ENCODE assay signal across 1 cellular context in the genomic region with DNA sequence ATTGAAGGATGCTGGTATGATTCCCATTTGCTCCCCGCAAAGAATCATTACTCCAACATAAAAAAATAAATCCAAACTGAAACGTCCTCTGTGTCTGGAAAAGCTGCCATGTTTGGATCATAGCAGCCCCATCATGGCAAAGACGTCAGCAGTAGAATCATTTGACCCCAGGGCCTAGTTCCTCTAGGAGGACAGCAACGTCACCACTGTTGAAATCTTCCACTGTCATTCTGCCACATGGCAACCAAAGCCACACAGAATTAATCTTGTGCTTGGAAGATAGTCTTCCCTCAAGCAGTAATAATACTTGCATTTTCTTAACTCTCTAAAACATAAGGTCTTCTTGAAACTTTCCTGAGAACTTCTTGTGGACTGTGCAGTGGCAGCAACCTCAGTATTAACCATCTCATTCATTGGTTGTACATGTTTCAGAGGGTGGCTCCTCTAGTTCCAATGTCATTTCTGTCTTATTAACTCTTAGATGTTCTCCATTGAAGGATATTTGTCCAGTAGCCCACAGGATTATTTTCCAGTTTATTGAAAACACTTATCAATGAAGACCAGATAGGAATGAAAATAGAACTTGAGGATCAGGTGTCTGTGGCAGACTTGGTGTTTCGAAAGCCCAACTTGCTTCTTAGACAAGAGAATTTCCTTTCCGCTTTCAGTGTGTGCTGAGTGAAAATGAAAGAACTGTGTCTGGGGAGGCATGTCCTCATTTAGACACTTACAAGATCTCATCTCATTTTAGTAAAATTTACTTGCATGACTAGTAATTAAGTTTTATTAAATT.
TF ChIP-seq lines count a peak whose summit lies in the region.

No MANE protein-coding gene starts in this region.

TF ChIP-seq in IMR-90, 13 proteins besides CTCF, POLR2A, EP300 and RAD21 (continued from another document):
- TF ChIP-seq, protein P1, sequence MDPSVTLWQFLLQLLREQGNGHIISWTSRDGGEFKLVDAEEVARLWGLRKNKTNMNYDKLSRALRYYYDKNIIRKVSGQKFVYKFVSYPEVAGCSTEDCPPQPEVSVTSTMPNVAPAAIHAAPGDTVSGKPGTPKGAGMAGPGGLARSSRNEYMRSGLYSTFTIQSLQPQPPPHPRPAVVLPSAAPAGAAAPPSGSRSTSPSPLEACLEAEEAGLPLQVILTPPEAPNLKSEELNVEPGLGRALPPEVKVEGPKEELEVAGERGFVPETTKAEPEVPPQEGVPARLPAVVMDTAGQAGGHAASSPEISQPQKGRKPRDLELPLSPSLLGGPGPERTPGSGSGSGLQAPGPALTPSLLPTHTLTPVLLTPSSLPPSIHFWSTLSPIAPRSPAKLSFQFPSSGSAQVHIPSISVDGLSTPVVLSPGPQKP (IDR thresholded peaks at IDR 0.05; ENCODE audit: borderline replicate concordance, low read depth, low read length): no peak
